In genomic region chr5:65481635-65482271, GRCh38 we compare ENCODE assay signal across 8 cellular contexts. TPM values are rescaled to one million over a fixed set of nuclear protein-coding genes. Genes with fewer than 3 reads are reported as not detected.
DNase-seq lines count a peak whose midpoint lies in the region; ATAC-seq and TF ChIP-seq lines count a peak whose summit lies in the region.

TSS of gene ADAMTS6 (minus strand) at chr5:65481920. CDS start at chr5:65473673, 8,247 bp downstream.

- H3K27me3 Mint-ChIP-seq in activated naive CD8-positive, alpha-beta T cell treated with anti-CD3 and anti-CD28 coated beads for 36 hours: no peaks in the 10 kb centered on the region
- no peaks in the 10 kb centered on the region for H3K27me3 Mint-ChIP-seq in osteocyte (ENCODE audit: unreplicated experiment)

- peaks cover 11% of the 10 kb centered on the region; the same call in 1 of the 2 replicates for H3K4me1 ChIP-seq in ES-I3 (ENCODE audit: insufficient read depth, low read length)
- H3K4me1 ChIP-seq in thoracic aorta (ENCODE audit: control insufficient read depth in 1 of 2, low read depth in 2 of 2): peaks cover 2 to 14% of the 10 kb centered on the region in 2 donors

- no peaks in the 10 kb centered on the region for H3K9me3 Mint-ChIP-seq in activated naive CD8-positive, alpha-beta T cell treated with anti-CD3 and anti-CD28 coated beads for 36 hours
- no peaks in the 10 kb centered on the region for H3K9me3 Mint-ChIP-seq in osteocyte (ENCODE audit: unreplicated experiment)

- DNase-seq in LHCN-M2 (ENCODE audit: low read depth): peak; percentile 95
- DNase-seq in SKM-1 treated with dmso at 0.1 percent for 144 hours (lab: John Stamatoyannopoulos, UW; ENCODE audit: unreplicated experiment): peak; percentile 63
- DNase-seq in activated naive CD8-positive, alpha-beta T cell treated with anti-CD3 and anti-CD28 coated beads for 36 hours: peak; percentile 85
- DNase-seq in head of caudate nucleus: peak; percentile 68 to 93 (median 82)
- peak; percentile 92 for DNase-seq in osteocyte (ENCODE audit: extremely low spot score, unreplicated experiment)
- DNase-seq in thoracic aorta (ENCODE audit: low spot score): peak; percentile 66

- no peaks in the 10 kb centered on the region for H3K36me3 ChIP-seq in ES-I3 (ENCODE audit: insufficient read depth, low read length)
- H3K36me3 ChIP-seq in thoracic aorta: no peaks in the 10 kb centered on the region

- peak; percentile 71 for ATAC-seq in GM21786 (IDR thresholded peaks at IDR 0.05; ENCODE audit: unreplicated experiment)
- peak; percentile 64 for ATAC-seq in thoracic aorta (ENCODE audit: insufficient number of reproducible peaks, low FRiP score, low read depth)

- H3K9ac ChIP-seq in ES-I3 (ENCODE audit: low read depth, low read length): peak within 1 kb of the TSS; percentile 70; the same call in 1 of the 2 replicates

- intact Hi-C loops in head of caudate nucleus (cut with DNase I): loop anchor here (5.0 to 10.0 kb wide), 3 partner anchors 379 to 667 kb away; no protein-coding TSS in a partner anchor

- H3K27ac Mint-ChIP-seq in activated naive CD8-positive, alpha-beta T cell treated with anti-CD3 and anti-CD28 coated beads for 36 hours: peak within 1 kb of the TSS; percentile 82
- no peak within 1 kb of the TSS for H3K27ac Mint-ChIP-seq in osteocyte (ENCODE audit: unreplicated experiment)

- no peaks in the 10 kb centered on the region for H3K9me3 ChIP-seq in ES-I3 (ENCODE audit: control insufficient read depth, insufficient read depth, low read length)
- H3K9me3 ChIP-seq in thoracic aorta: no peaks in the 10 kb centered on the region

- no peak for TF ChIP-seq CTCF in osteocyte (IDR thresholded peaks at IDR 0.05)
- no peak for TF ChIP-seq CTCF in thoracic aorta (IDR thresholded peaks at IDR 0.05)

- peaks cover 12% of the 10 kb centered on the region for H3K4me1 Mint-ChIP-seq in activated naive CD8-positive, alpha-beta T cell treated with anti-CD3 and anti-CD28 coated beads for 36 hours
- H3K4me1 Mint-ChIP-seq in osteocyte (ENCODE audit: unreplicated experiment): peaks cover 11% of the 10 kb centered on the region

- no peaks in the 10 kb centered on the region for H3K27me3 ChIP-seq in thoracic aorta (replicated peaks; ENCODE audit: insufficient read depth)

- H3K27ac ChIP-seq in thoracic aorta: peak within 1 kb of the TSS; percentile 69 to 85

- H3K4me3 Mint-ChIP-seq in activated naive CD8-positive, alpha-beta T cell treated with anti-CD3 and anti-CD28 coated beads for 36 hours: no peak within 1 kb of the TSS
- H3K4me3 Mint-ChIP-seq in osteocyte (ENCODE audit: unreplicated experiment): no peak within 1 kb of the TSS

- no peaks in the 10 kb centered on the region for H3K36me3 Mint-ChIP-seq in activated naive CD8-positive, alpha-beta T cell treated with anti-CD3 and anti-CD28 coated beads for 36 hours
- H3K36me3 Mint-ChIP-seq in osteocyte (ENCODE audit: unreplicated experiment): no peaks in the 10 kb centered on the region

- peak within 1 kb of the TSS; percentile 83 for H3K4me3 ChIP-seq in thoracic aorta

RNA-seq across cellular contexts. Expression of gene ADAMTS6, which starts in this region (rescaled TPM):
- 28.7 and 30.8 TPM in 2 replicates for total RNA-seq in LHCN-M2 (2014; rRNA removed)
- polyA plus RNA-seq in LHCN-M2 (2012): 3.8 TPM
- total RNA-seq in activated naive CD8-positive, alpha-beta T cell treated with anti-CD3 and anti-CD28 coated beads for 36 hours: 1 to 10 TPM; 1.5 to 1.6 TPM
- total RNA-seq in osteocyte: 4.7 and 6.6 TPM in 2 replicates
- total RNA-seq in thoracic aorta: 10 to 100 TPM in 1 of 2 donors, 1 to 10 TPM in 1; 4.9 to 11.8 TPM

Comparison
In these comparisons a context has a peak if more than half of its experiments do, and no peak if none do; other contexts are left out.
1. Peak in every context shown above with its lines: DNase-seq, ATAC-seq, H3K4me3 ChIP-seq and H3K27ac ChIP-seq.